Comparison of ENCODE assay signal across 20 cellular contexts in the genomic region with DNA sequence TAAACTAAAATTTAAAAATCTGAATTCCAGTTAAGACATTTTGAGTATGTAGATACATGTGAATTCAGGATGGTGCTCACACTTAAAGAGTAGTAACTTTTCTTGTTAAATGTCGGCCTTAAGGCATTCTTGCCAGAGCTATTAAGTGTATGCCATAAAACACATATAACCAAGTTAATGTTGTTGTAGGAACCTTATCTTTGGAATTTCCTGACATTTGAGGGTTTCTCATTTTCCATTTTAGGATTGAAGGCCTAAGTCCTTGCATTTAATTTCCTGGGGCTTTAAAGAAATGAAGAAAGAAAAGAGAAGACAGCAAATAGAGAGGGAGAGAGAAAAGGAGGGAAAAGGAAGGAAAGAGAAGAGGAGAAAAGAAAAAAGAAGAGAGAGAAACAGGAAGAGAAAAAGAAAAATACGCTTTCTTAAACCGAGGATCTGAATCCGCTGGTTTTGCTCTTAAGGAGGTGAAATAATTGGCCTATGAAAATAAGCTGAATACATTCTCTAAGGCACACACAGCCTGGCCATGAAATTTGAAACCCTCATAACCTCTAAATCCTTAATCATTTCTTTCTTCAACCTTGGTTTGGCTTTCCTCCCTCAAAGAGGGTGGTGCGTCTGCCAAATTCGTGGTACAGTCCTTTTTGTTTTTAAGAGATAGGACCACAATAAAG. TPM values are rescaled to one million over a fixed set of nuclear protein-coding genes. Genes with fewer than 3 reads are reported as not detected.
DNase-seq lines count a peak whose midpoint lies in the region; ATAC-seq, FAIRE-seq and TF ChIP-seq lines count a peak whose summit lies in the region.
"Had no signal": no experiment of that assay in that cellular context is flagged by ENCODE, and none has a peak within 500 bp of the region (broad histone marks: within the 10 kb centered on the region; RNA-seq: fewer than 3 reads in every experiment).

No MANE protein-coding gene starts in this region.

- in situ Hi-C loops in astrocyte of the spinal cord (cut with HindIII; ENCODE audit: low sequenced_read_pairs), result no loop called here

- H2AFZ ChIP-seq in smooth muscle cell (ENCODE audit: low read depth), result peak overlapping the region; percentile 72

- intact Hi-C loops in left ventricle myocardium superior (cut with micrococcal nuclease), result no loop called here

- no peaks in the 10 kb centered on the region for H3F3A ChIP-seq in smooth muscle cell (ENCODE audit: low read depth)

- H3K4me1 ChIP-seq in smooth muscle cell (ENCODE audit: low read depth), result peaks cover 10% of the 10 kb centered on the region

- peaks cover 21% of the 10 kb centered on the region for H3K36me3 ChIP-seq in MG63
- no peaks in the 10 kb centered on the region for H3K36me3 ChIP-seq in smooth muscle cell (ENCODE audit: low read depth)

- H3K9ac ChIP-seq in smooth muscle cell (ENCODE audit: low read depth), result no peak overlapping the region

- H4K20me1 ChIP-seq in smooth muscle cell (ENCODE audit: low read depth), result no peaks in the 10 kb centered on the region

- peaks cover 3% of the 10 kb centered on the region for H3K79me2 ChIP-seq in smooth muscle cell (ENCODE audit: low read depth)

- WGBS in smooth muscle cell (ENCODE audit: low lambda C conversion rate), result 60% methylated on average over 6 of the region's 6 CpGs

- ATAC-seq in left ventricle myocardium superior (peak; percentile 38), HG03135 (IDR thresholded peaks at IDR 0.05; ENCODE audit: unreplicated experiment) (no peak)
- ATAC-seq: effector memory CD8-positive, alpha-beta T cell; stimulated activated effector memory CD8-positive, alpha-beta T cell treated with anti-CD3 and anti-CD28 coated beads, Interleukin-12 subunit alpha, Interleukin-12 subunit beta, amount 100 ng/mL, for 72 hours had no signal

- H3K27ac ChIP-seq in smooth muscle cell (ENCODE audit: low read depth) (peak overlapping the region; percentile 67), substantia nigra (ENCODE audit: low read depth, low read length, poor library complexity, severe bottlenecking) (no peak overlapping the region)
- H3K27ac ChIP-seq: HL-60 had no signal

- H3K27me3 ChIP-seq in MG63, result no peaks in the 10 kb centered on the region
- no peaks in the 10 kb centered on the region for H3K27me3 ChIP-seq in smooth muscle cell (ENCODE audit: low read depth)

- FAIRE-seq in GM12891 (lab: Jason Lieb, UNC), result no peak
- FAIRE-seq: TTC549 had no signal

- H3K4me2 ChIP-seq in smooth muscle cell, result peak overlapping the region; percentile 58

- peak; percentile 55 for DNase-seq in MG63
- peak; percentile 91 for DNase-seq in astrocyte of the spinal cord (ENCODE audit: low read depth, low spot score)
- no peak for DNase-seq in left ventricle myocardium superior
- no peak for DNase-seq in smooth muscle cell (lab: John Stamatoyannopoulos, UW; ENCODE audit: unreplicated experiment)
- DNase-seq in GM12891 (ENCODE audit: insufficient read length, low spot score), result no peak
- DNase-seq in substantia nigra (lab: John Stamatoyannopoulos, UW), result no peak
- DNase-seq: activated CD4-positive, alpha-beta memory T cell treated with anti-CD3 and anti-CD28 coated beads for 36 hours; CD4-positive, alpha-beta T cell; effector memory CD8-positive, alpha-beta T cell; HCEC 1CT; Karpas-422; naive B cell; NCI-H187 treated with DMSO at 0.1 percent for 48 hours; retina; stimulated activated CD4-positive, alpha-beta T cell treated with anti-CD3 and anti-CD28 coated beads, Interleukin-4, amount 100 ng/mL, for 24 hours had no signal

- TF ChIP-seq CTCF in astrocyte of the spinal cord (IDR thresholded peaks at IDR 0.05; ENCODE audit: low read depth, low read length) (no peak), smooth muscle cell (IDR thresholded peaks at IDR 0.05; ENCODE audit: borderline replicate concordance, insufficient read depth, poor library complexity, severe bottlenecking) (no peak)

- H3K4me3 ChIP-seq in MG63 (0 out of 2 replicates have a peak overlapping the region, but pooled peaks have one; percentile 10), astrocyte of the spinal cord (ENCODE audit: low read depth, low read length) (no peak overlapping the region), smooth muscle cell (no peak overlapping the region)

- TF ChIP-seq POLR2A in GM12891 (IDR thresholded peaks at IDR 0.05; ENCODE audit: low read depth, low read length), result no peak

- H3K9me3 ChIP-seq in MG63 (no peaks in the 10 kb centered on the region), smooth muscle cell (replicated peaks; ENCODE audit: low read depth) (no peaks in the 10 kb centered on the region)

TF ChIP-seq in GM12891, 5 proteins besides CTCF, POLR2A, EP300 and RAD21:
- TF ChIP-seq TAF1 (IDR thresholded peaks at IDR 0.05; ENCODE audit: low read depth, low read length), result no peak
- no peak for TF ChIP-seq POU2F2 (IDR thresholded peaks at IDR 0.05; ENCODE audit: low read depth, low read length)
- no peak for TF ChIP-seq SPI1 (IDR thresholded peaks at IDR 0.05; ENCODE audit: low read depth, low read length)
- no peak for TF ChIP-seq PAX5 (IDR thresholded peaks at IDR 0.05; ENCODE audit: insufficient read depth, low read length, severe bottlenecking)
- TF ChIP-seq POLR2AphosphoS5 (IDR thresholded peaks at IDR 0.05; ENCODE audit: low read depth, low read length), result no peak

RNA-seq across cellular contexts. Expression of a gene that starts 43.7 kb away (rescaled TPM):
- total RNA-seq in MG63 (2014; rRNA removed; shearing (Covaris generic); ENCODE audit: low replicate concordance), result 25.4 and 32.4 TPM in 2 replicates
- 14.4 TPM for total RNA-seq in left ventricle myocardium superior
- total RNA-seq in smooth muscle cell, result 2.8 and 4.6 TPM in 2 replicates
- 1.8 and 5.5 TPM in 2 replicates for polyA plus RNA-seq in smooth muscle cell
- not detected for polyA plus RNA-seq in GM12891 (2012; ENCODE audit: low read depth, missing spikeins)
- total RNA-seq: activated CD4-positive, alpha-beta memory T cell treated with anti-CD3 and anti-CD28 coated beads for 36 hours; activated T-helper 2 cell treated with anti-CD3 and anti-CD28 coated beads, Interferon-gamma antibody, Interleukin-2, Interleukin-4, amounts not matched to agents 10 μg/mL and 5 μg/mL and 100 μg/mL, durations not matched to agents 14 hours and 24 hours and 36 hours; CD4-positive, alpha-beta T cell had no signal

Comparison
In these comparisons a context has a peak if more than half of its experiments do, and no peak if none do; other contexts are left out.
1. DNase-seq: peak in MG63 (single experiment) and astrocyte of the spinal cord (single experiment); none in left ventricle myocardium superior (single experiment), smooth muscle cell (single experiment), GM12891 (single experiment) and substantia nigra (0 of 49).